In the genomic region with DNA sequence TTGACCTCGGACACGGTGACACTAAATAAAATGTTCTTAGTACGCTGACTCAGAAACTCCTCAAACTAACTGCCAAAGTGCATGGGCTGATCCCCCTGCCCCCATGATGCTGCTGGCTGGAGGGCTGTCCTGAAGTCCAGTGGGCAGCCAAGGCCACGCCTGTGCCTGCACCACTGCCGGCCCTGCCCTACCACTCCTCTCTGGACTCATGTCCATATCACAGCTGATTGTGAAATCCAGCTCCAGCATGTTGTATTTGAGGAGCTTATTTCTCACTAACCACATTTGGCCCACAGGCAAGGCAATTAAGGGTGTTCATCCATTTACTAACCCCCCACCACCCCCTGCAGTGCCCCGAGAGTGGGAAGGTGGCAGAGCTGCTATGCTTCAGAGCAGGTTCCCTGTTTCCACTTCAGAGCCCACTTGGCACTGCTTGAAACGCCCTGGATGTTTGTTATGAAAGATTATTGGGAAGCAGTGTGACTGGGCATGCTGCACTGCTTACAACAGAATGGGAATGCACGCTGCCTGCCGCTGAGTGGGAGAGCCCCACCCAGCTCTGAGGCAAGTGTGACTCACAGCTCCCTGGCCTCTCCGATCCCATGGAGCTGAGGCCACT, we compare ENCODE assay signal across 10 cellular contexts.
DNase-seq lines count a peak whose midpoint lies in the region; ATAC-seq and TF ChIP-seq lines count a peak whose summit lies in the region.
"Had no signal": no experiment of that assay in that cellular context is flagged by ENCODE, and none has a peak within 500 bp of the region (broad histone marks: within the 10 kb centered on the region; RNA-seq: fewer than 3 reads in every experiment).

No MANE protein-coding gene starts in this region.

- BruUV-seq in mammary epithelial cell (replicated peaks; lab: Mats Ljungman, UMichigan): no TSS peak

- H3K27ac ChIP-seq in mammary epithelial cell (ENCODE audit: insufficient read depth, low read depth, low read length) (no peak overlapping the region), left lung (no peak overlapping the region), transverse colon (peak overlapping the region; percentile 18 to 58 (median 35))
- H3K27ac ChIP-seq: SK-N-MC had no signal

- H4K20me1 ChIP-seq in mammary epithelial cell (ENCODE audit: insufficient read depth, low read length): no peaks in the 10 kb centered on the region

- H2AFZ ChIP-seq in mammary epithelial cell (ENCODE audit: low read depth, low read length): peak overlapping the region; percentile 51

- no peak overlapping the region for H3K27ac Mint-ChIP-seq in activated naive CD4-positive, alpha-beta T cell treated with anti-CD3 and anti-CD28 coated beads, Interleukin-2, amount 50 U/mL, for 72 hours
- H3K27ac Mint-ChIP-seq: H9 had no signal

- intact Hi-C loops in mammary epithelial cell (cut with micrococcal nuclease) (no loop called here), left lung (cut with DNase I) (no loop called here), transverse colon (cut with DNase I; ENCODE audit: low total_unique reads) (no loop called here)

- dilution Hi-C loops in mammary epithelial cell (cut with HindIII; ENCODE audit: low sequenced_read_pairs): no loop called here

- CTCF ChIA-PET in mammary epithelial cell (lab: Charles Lee; ENCODE audit: low non-redundant PET): no interaction called here

- no peak for TF ChIP-seq CTCF in mammary epithelial cell (conservative IDR thresholded peaks at IDR 0.05 in 1 of 2, IDR thresholded peaks at IDR 0.05 in 1 of 2; ENCODE audit: extremely low read depth in 1 of 2, insufficient read depth in 1 of 2, low read depth in 1 of 2, low read length in 2 of 2)
- no peak for TF ChIP-seq CTCF in left lung (IDR thresholded peaks at IDR 0.05)
- no peak for TF ChIP-seq CTCF in transverse colon (IDR thresholded peaks at IDR 0.05)

- H3K36me3 Mint-ChIP-seq in activated naive CD4-positive, alpha-beta T cell treated with anti-CD3 and anti-CD28 coated beads, Interleukin-2, amount 50 U/mL, for 72 hours: peaks cover 0 to 5% of the 10 kb centered on the region in 2 donors

- peak; percentile 9 for DNase-seq in HT-29 (ENCODE audit: low spot score)
- DNase-seq in mammary epithelial cell: peak; percentile 35
- DNase-seq in left lung: peak in 1 of 2 donors; percentile 54
- peak; percentile 23 for DNase-seq in transverse colon
- no peak for DNase-seq in activated T-cell treated with anti-CD3 and anti-CD28 coated beads for 4 hours
- no peak for DNase-seq in activated naive CD4-positive, alpha-beta T cell treated with anti-CD3 and anti-CD28 coated beads, Interleukin-2, amount 50 U/mL, for 72 hours (ENCODE audit: low spot score in 2 of 2)
- DNase-seq in globus pallidus (ENCODE audit: low spot score): no peak
- DNase-seq: H9 had no signal

- no peak for TF ChIP-seq EP300 in transverse colon (IDR thresholded peaks at IDR 0.05; ENCODE audit: low read depth)

- no peak overlapping the region for H3K9ac ChIP-seq in mammary epithelial cell (ENCODE audit: insufficient read depth, low read length)

- in situ Hi-C loops in mammary epithelial cell (cut with MboI; ENCODE audit: low sequenced_read_pairs in 2 of 2): no loop called here
- in situ Hi-C loops in transverse colon (cut with MboI; ENCODE audit: low pct_ligation_motif_present in 1 of 4, low pct_unique_long_range_greater_than_20kb in 1 of 4, low sequenced_read_pairs in 3 of 4): no loop called here

- TF ChIP-seq POLR2A in transverse colon (IDR thresholded peaks at IDR 0.05): no peak

- no peak overlapping the region for H3K4me3 ChIP-seq in mammary epithelial cell (replicated peaks in 1 of 3; ENCODE audit: insufficient read depth in 1 of 3, low read depth in 2 of 3, low read length in 3 of 3)
- no peak overlapping the region for H3K4me3 ChIP-seq in left lung
- no peak overlapping the region for H3K4me3 ChIP-seq in transverse colon
- H3K4me3 ChIP-seq: SK-N-MC had no signal

- H3K36me3 ChIP-seq in mammary epithelial cell (ENCODE audit: insufficient read depth, low read length) (no peaks in the 10 kb centered on the region), left lung (no peaks in the 10 kb centered on the region), transverse colon (no peaks in the 10 kb centered on the region)

- no peaks in the 10 kb centered on the region for H3K4me1 ChIP-seq in mammary epithelial cell (ENCODE audit: insufficient read depth, low read length)
- H3K4me1 ChIP-seq in left lung: no peaks in the 10 kb centered on the region
- no peaks in the 10 kb centered on the region for H3K4me1 ChIP-seq in transverse colon

- H3K27me3 ChIP-seq in mammary epithelial cell (ENCODE audit: insufficient read depth, low read length) (no peaks in the 10 kb centered on the region), left lung (no peaks in the 10 kb centered on the region), transverse colon (no peaks in the 10 kb centered on the region)

- H3K79me2 ChIP-seq in mammary epithelial cell (ENCODE audit: insufficient read depth, low read length): no peaks in the 10 kb centered on the region

- 27% methylated on average over 6 of the region's 10 CpGs for WGBS in mammary epithelial cell (ENCODE audit: low coverage, missing lambda C conversion rate)
- 54% methylated on average over 10 of the region's 10 CpGs; no CpG with 5 or more reads in 1 of the 2 donors for WGBS in transverse colon (ENCODE audit: low coverage in 1 of 2), 2 donors

- H3K9me3 ChIP-seq in mammary epithelial cell (replicated peaks; ENCODE audit: insufficient read depth, low read length) (peaks cover 17% of the 10 kb centered on the region), left lung (peaks cover 0 to 14% of the 10 kb centered on the region in 2 donors), transverse colon (no peaks in the 10 kb centered on the region)

- peaks cover 4 to 10% of the 10 kb centered on the region in 2 donors for H3K9me3 Mint-ChIP-seq in activated naive CD4-positive, alpha-beta T cell treated with anti-CD3 and anti-CD28 coated beads, Interleukin-2, amount 50 U/mL, for 72 hours

- ATAC-seq in left lung: peak; percentile 94
- no peak for ATAC-seq in activated naive CD4-positive, alpha-beta T cell treated with anti-CD3 and anti-CD28 coated beads, Interleukin-2, amount 50 U/mL, for 72 hours
- no peak for ATAC-seq in GM19324 (IDR thresholded peaks at IDR 0.05; ENCODE audit: low FRiP score, unreplicated experiment)

- no peak overlapping the region for H3K4me2 ChIP-seq in mammary epithelial cell (ENCODE audit: insufficient read depth, low read depth, low read length)

Comparison
In these comparisons a context has a peak if more than half of its experiments do, and no peak if none do; other contexts are left out.
1. DNase-seq: peak in HT-29 (single experiment), mammary epithelial cell (single experiment) and transverse colon (single experiment); none in activated T-cell treated with anti-CD3 and anti-CD28 coated beads for 4 hours (single experiment), activated naive CD4-positive, alpha-beta T cell treated with anti-CD3 and anti-CD28 coated beads, Interleukin-2, amount 50 U/mL, for 72 hours (0 of 2) and globus pallidus (single experiment).
2. H3K27ac ChIP-seq: peak in transverse colon (4 of 4); none in mammary epithelial cell (single experiment) and left lung (0 of 2).